In genomic region chr19:2237051-2237868, GRCh38 we compare ENCODE assay signal across 8 cellular contexts. TPM values are rescaled to one million over a fixed set of nuclear protein-coding genes. Genes with fewer than 3 reads are reported as not detected.
DNase-seq lines count a peak whose midpoint lies in the region; ATAC-seq, FAIRE-seq and TF ChIP-seq lines count a peak whose summit lies in the region.

No MANE protein-coding gene starts in this region.

- no peak for TF ChIP-seq CTCF in HFFc6 (IDR thresholded peaks at IDR 0.05)
- TF ChIP-seq CTCF in activated CD8-positive, alpha-beta T cell treated with anti-CD3 and anti-CD28 coated beads for 36 hours (IDR thresholded peaks at IDR 0.05), result no peak
- no peak for TF ChIP-seq CTCF in hepatocyte (IDR thresholded peaks at IDR 0.05; ENCODE audit: poor library complexity)

- DNase-seq in HFFc6 (no peak), hepatocyte (ENCODE audit: low spot score) (no peak), EL (no peak), frontal cortex (ENCODE audit: low spot score in 2 of 2) (no peak), posterior vena cava (ENCODE audit: low spot score) (no peak)
- DNase-seq in activated CD8-positive, alpha-beta T cell treated with anti-CD3 and anti-CD28 coated beads for 36 hours, result no peak

- peaks cover 15% of the 10 kb centered on the region for H3K9me3 Mint-ChIP-seq in HFFc6
- no peaks in the 10 kb centered on the region for H3K9me3 Mint-ChIP-seq in activated CD8-positive, alpha-beta T cell treated with anti-CD3 and anti-CD28 coated beads for 36 hours
- no peaks in the 10 kb centered on the region for H3K9me3 Mint-ChIP-seq in stimulated activated memory B cell treated with anti-CD40 and anti-IgM and Interleukin-4, amounts not matched to agents 10 μg/mL and 1 μg/mL and 100 μg/mL, for 72 hours

- POLR2A ChIA-PET in activated CD8-positive, alpha-beta T cell treated with anti-CD3 and anti-CD28 coated beads for 36 hours (lab: Charles Lee), result interaction anchor here (0.7 to 10.4 kb wide), 8 partner anchors 9 to 361 kb away, joined by 3 to 202 read pairs (median 4); partner anchors contain the start of genes AMH, JSRP1 and TIMM13

- peak overlapping the region; percentile 84 for H3K4me2 ChIP-seq in hepatocyte

- ATAC-seq in activated CD8-positive, alpha-beta T cell treated with anti-CD3 and anti-CD28 coated beads for 36 hours, result no peak
- ATAC-seq in stimulated activated memory B cell treated with anti-CD40 and anti-IgM and Interleukin-4, amounts not matched to agents 10 μg/mL and 1 μg/mL and 100 μg/mL, for 72 hours, result no peak
- ATAC-seq in HG03175 (IDR thresholded peaks at IDR 0.05; ENCODE audit: unreplicated experiment), result no peak

- no peaks in the 10 kb centered on the region for H3K9me3 ChIP-seq in hepatocyte (ENCODE audit: low read depth)

- CTCF ChIA-PET in activated CD8-positive, alpha-beta T cell treated with anti-CD3 and anti-CD28 coated beads for 36 hours (lab: Charles Lee), result interaction anchor here (0.6 to 3.3 kb wide), 5 partner anchors 16 to 86 kb away, joined by 3 to 23 read pairs (median 3); partner anchors contain the start of gene AP3D1

- H3K27ac Mint-ChIP-seq in HFFc6, result peak overlapping the region; percentile 97
- H3K27ac Mint-ChIP-seq in activated CD8-positive, alpha-beta T cell treated with anti-CD3 and anti-CD28 coated beads for 36 hours, result peak overlapping the region; percentile 84
- H3K27ac Mint-ChIP-seq in stimulated activated memory B cell treated with anti-CD40 and anti-IgM and Interleukin-4, amounts not matched to agents 10 μg/mL and 1 μg/mL and 100 μg/mL, for 72 hours, result peak overlapping the region; percentile 91

- H4K20me1 ChIP-seq in hepatocyte (ENCODE audit: insufficient read depth, poor library complexity, severe bottlenecking), result peaks cover 42% of the 10 kb centered on the region

- peaks cover 60% of the 10 kb centered on the region for H3K4me1 Mint-ChIP-seq in HFFc6 (ENCODE audit: low read depth)
- peaks cover 60% of the 10 kb centered on the region for H3K4me1 Mint-ChIP-seq in activated CD8-positive, alpha-beta T cell treated with anti-CD3 and anti-CD28 coated beads for 36 hours (ENCODE audit: low read depth)
- H3K4me1 Mint-ChIP-seq in stimulated activated memory B cell treated with anti-CD40 and anti-IgM and Interleukin-4, amounts not matched to agents 10 μg/mL and 1 μg/mL and 100 μg/mL, for 72 hours, result peaks cover 81% of the 10 kb centered on the region

- H3K27ac ChIP-seq in hepatocyte, result peak overlapping the region; percentile 97

- FAIRE-seq in frontal cortex (lab: Jason Lieb, UNC), result no peak

- H3K36me3 Mint-ChIP-seq in HFFc6 (ENCODE audit: low read depth), result peaks cover 31% of the 10 kb centered on the region
- peaks cover 61% of the 10 kb centered on the region for H3K36me3 Mint-ChIP-seq in activated CD8-positive, alpha-beta T cell treated with anti-CD3 and anti-CD28 coated beads for 36 hours (ENCODE audit: low read depth)
- peaks cover 45% of the 10 kb centered on the region for H3K36me3 Mint-ChIP-seq in stimulated activated memory B cell treated with anti-CD40 and anti-IgM and Interleukin-4, amounts not matched to agents 10 μg/mL and 1 μg/mL and 100 μg/mL, for 72 hours

- peak overlapping the region; percentile 89 for H3K4me3 Mint-ChIP-seq in HFFc6
- peak overlapping the region; percentile 92 for H3K4me3 Mint-ChIP-seq in activated CD8-positive, alpha-beta T cell treated with anti-CD3 and anti-CD28 coated beads for 36 hours
- peak overlapping the region; percentile 86 for H3K4me3 Mint-ChIP-seq in stimulated activated memory B cell treated with anti-CD40 and anti-IgM and Interleukin-4, amounts not matched to agents 10 μg/mL and 1 μg/mL and 100 μg/mL, for 72 hours

- peak overlapping the region; percentile 3 for H2AFZ ChIP-seq in hepatocyte

- H3K9me2 ChIP-seq in hepatocyte (replicated peaks; ENCODE audit: insufficient read depth), result no peaks in the 10 kb centered on the region

- no peaks in the 10 kb centered on the region for H3K27me3 ChIP-seq in hepatocyte

- intact Hi-C loops in activated CD8-positive, alpha-beta T cell treated with anti-CD3 and anti-CD28 coated beads for 36 hours (cut with micrococcal nuclease), result loop anchor here (10.0 kb wide), 1 partner anchor 62 kb away; no protein-coding TSS in a partner anchor
- intact Hi-C loops in posterior vena cava (cut with DNase I), result loop anchor here in 1 of 2 donors (1.0 to 10.0 kb wide), 2 partner anchors 15 to 82 kb away; partner anchors contain the start of gene AP3D1

- peaks cover 55% of the 10 kb centered on the region for H3K4me1 ChIP-seq in hepatocyte (ENCODE audit: insufficient read depth)

- H3K27me3 Mint-ChIP-seq in HFFc6 (ENCODE audit: insufficient read depth), result peaks cover 12% of the 10 kb centered on the region; the same call in 1 of the 2 replicates
- H3K27me3 Mint-ChIP-seq in activated CD8-positive, alpha-beta T cell treated with anti-CD3 and anti-CD28 coated beads for 36 hours, result no peaks in the 10 kb centered on the region
- no peaks in the 10 kb centered on the region for H3K27me3 Mint-ChIP-seq in stimulated activated memory B cell treated with anti-CD40 and anti-IgM and Interleukin-4, amounts not matched to agents 10 μg/mL and 1 μg/mL and 100 μg/mL, for 72 hours

- WGBS in hepatocyte (ENCODE audit: low lambda C conversion rate, missing lambda C conversion rate), result 54% methylated on average over 42 of the region's 43 CpGs

- no peaks in the 10 kb centered on the region for H3K36me3 ChIP-seq in hepatocyte (replicated peaks; ENCODE audit: insufficient read depth, low read depth)

- peaks cover 89% of the 10 kb centered on the region for H3K79me2 ChIP-seq in hepatocyte

- peak overlapping the region; percentile 41 for H3K4me3 ChIP-seq in hepatocyte

RNA-seq across cellular contexts. Expression of gene SF3A2, which starts 0.6 kb away (rescaled TPM):
- total RNA-seq in HFFc6 (2021; fragmentation: NEBNext Ultra II Directional; extraction: Animal tissue kit (Norgen Biotek cat#: 25700)), result 10 to 100 TPM; 48.7 to 60.6 (median 54.8) TPM
- total RNA-seq in activated CD8-positive, alpha-beta T cell treated with anti-CD3 and anti-CD28 coated beads for 36 hours, result 100 to 1,000 TPM; 157 to 163 TPM
- total RNA-seq in hepatocyte (17.9 and 21.2 TPM in 2 replicates), frontal cortex (23.2 TPM), posterior vena cava (10 to 100 TPM; 35.0 to 36.6 TPM)
- 75.3 and 81.1 TPM in 2 replicates for polyA plus RNA-seq in hepatocyte

RNA-seq across cellular contexts. Expression of gene PLEKHJ1, which starts 1.1 kb away (rescaled TPM):
- 10 to 100 TPM; 45.9 to 57.3 (median 50.2) TPM for total RNA-seq in HFFc6 (2021; fragmentation: NEBNext Ultra II Directional; extraction: Animal tissue kit (Norgen Biotek cat#: 25700))
- 10 to 100 TPM; 65.3 to 72.8 TPM for total RNA-seq in activated CD8-positive, alpha-beta T cell treated with anti-CD3 and anti-CD28 coated beads for 36 hours
- 142 and 165 TPM in 2 replicates for total RNA-seq in hepatocyte
- 190 and 207 TPM in 2 replicates for polyA plus RNA-seq in hepatocyte
- 40.8 TPM for total RNA-seq in frontal cortex
- total RNA-seq in posterior vena cava, result 10 to 100 TPM; 24.3 to 27.6 TPM

RNA-seq across cellular contexts. Expression of gene AMH, which starts 11.9 kb away (rescaled TPM):
- 1 to 10 TPM in 5 of 6 experiments, under 1 TPM in 1; 0.98 to 2.3 (median 1.4) TPM for total RNA-seq in HFFc6 (2021; fragmentation: NEBNext Ultra II Directional; extraction: Animal tissue kit (Norgen Biotek cat#: 25700))
- 1 to 10 TPM; 4.5 to 6.1 TPM for total RNA-seq in activated CD8-positive, alpha-beta T cell treated with anti-CD3 and anti-CD28 coated beads for 36 hours
- 3.9 and 8.2 TPM in 2 replicates for total RNA-seq in hepatocyte
- 20.9 and 22.3 TPM in 2 replicates for polyA plus RNA-seq in hepatocyte
- 0.82 TPM for total RNA-seq in frontal cortex
- total RNA-seq in posterior vena cava, result 1 to 10 TPM in 1 of 2 donors, under 1 TPM in 1; 0.46 to 1.1 TPM

RNA-seq across cellular contexts. Expression of gene JSRP1, which starts 19.0 kb away (rescaled TPM):
- total RNA-seq in HFFc6 (2021; fragmentation: NEBNext Ultra II Directional; extraction: Animal tissue kit (Norgen Biotek cat#: 25700)), result under 1 TPM; 0.27 to 0.99 (median 0.72) TPM
- total RNA-seq in activated CD8-positive, alpha-beta T cell treated with anti-CD3 and anti-CD28 coated beads for 36 hours, result 1 to 10 TPM; 1.0 TPM
- total RNA-seq in hepatocyte (0.30 TPM in 1 of 2 replicates, not detected in the other), frontal cortex (2.0 TPM), posterior vena cava (not detected)
- 0.91 and 0.93 TPM in 2 replicates for polyA plus RNA-seq in hepatocyte

RNA-seq across cellular contexts. Expression of gene PEAK3, which starts 44.7 kb away (rescaled TPM):
- total RNA-seq in HFFc6 (2021; fragmentation: NEBNext Ultra II Directional; extraction: Animal tissue kit (Norgen Biotek cat#: 25700)), result under 1 TPM; 0.07 to 0.53 (median 0.36) TPM
- total RNA-seq in activated CD8-positive, alpha-beta T cell treated with anti-CD3 and anti-CD28 coated beads for 36 hours, result not detected
- not detected in 2 replicates for total RNA-seq in hepatocyte
- 0.15 and 0.57 TPM in 2 replicates for polyA plus RNA-seq in hepatocyte
- under 0.01 TPM for total RNA-seq in frontal cortex
- 1 to 10 TPM in 1 of 2 donors, under 1 TPM in 1; 0.90 to 2.0 TPM for total RNA-seq in posterior vena cava
